In the genomic region with DNA sequence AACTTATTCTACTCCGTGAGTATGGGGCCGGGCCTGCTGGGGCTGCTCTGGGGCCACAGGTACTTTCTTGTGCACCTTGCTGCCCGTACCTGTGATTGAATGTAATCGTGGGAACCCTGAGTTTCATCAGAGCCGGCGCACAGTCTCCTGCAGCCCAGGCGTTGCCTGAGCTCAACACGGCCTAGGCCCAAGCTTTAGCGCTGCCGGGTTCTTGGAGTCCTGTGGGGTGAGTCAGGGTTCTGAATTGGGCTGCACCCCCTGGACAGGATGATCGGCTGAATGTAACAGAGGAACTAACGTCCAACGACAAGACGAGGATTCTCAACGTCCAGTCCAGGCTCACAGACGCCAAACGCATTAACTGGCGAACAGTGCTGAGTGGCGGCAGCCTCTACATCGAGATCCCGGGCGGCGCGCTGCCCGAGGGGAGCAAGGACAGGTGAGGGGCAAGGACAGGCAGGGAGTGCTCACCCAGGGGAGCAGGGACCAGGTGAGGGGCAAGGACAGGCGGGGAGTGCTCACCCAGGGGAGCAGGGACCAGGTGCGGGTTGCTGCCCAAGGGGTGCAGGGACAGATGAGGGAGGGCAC, we compare ENCODE assay signal across 1 cellular context.
TF ChIP-seq lines count a peak whose summit lies in the region.

No MANE protein-coding gene starts in this region.

TF ChIP-seq in HEK293T, 16 proteins besides CTCF, POLR2A, EP300 and RAD21 (continued from another document):
- TF ChIP-seq, protein P1, sequence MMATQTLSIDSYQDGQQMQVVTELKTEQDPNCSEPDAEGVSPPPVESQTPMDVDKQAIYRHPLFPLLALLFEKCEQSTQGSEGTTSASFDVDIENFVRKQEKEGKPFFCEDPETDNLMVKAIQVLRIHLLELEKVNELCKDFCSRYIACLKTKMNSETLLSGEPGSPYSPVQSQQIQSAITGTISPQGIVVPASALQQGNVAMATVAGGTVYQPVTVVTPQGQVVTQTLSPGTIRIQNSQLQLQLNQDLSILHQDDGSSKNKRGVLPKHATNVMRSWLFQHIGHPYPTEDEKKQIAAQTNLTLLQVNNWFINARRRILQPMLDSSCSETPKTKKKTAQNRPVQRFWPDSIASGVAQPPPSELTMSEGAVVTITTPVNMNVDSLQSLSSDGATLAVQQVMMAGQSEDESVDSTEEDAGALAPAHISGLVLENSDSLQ (IDR thresholded peaks at IDR 0.05), result no peak
- no peak for TF ChIP-seq FOXA1 (IDR thresholded peaks at IDR 0.05)
